Comparison of ENCODE assay signal across 9 cellular contexts in genomic region chr3:112460519-112460918, GRCh38. TPM values are rescaled to one million over a fixed set of nuclear protein-coding genes. Genes with fewer than 3 reads are reported as not detected.
DNase-seq lines count a peak whose midpoint lies in the region; ATAC-seq lines count a peak whose summit lies in the region.
"Had no signal": no experiment of that assay in that cellular context is flagged by ENCODE, and none has a peak within 500 bp of the region (broad histone marks: within the 10 kb centered on the region; RNA-seq: fewer than 3 reads in every experiment).

No MANE protein-coding gene starts in this region.

- peak overlapping the region; percentile 77 to 95 (median 89) for H3K4me3 Mint-ChIP-seq in naive B cell

- peak overlapping the region; percentile 83 to 95 (median 89) for H3K27ac Mint-ChIP-seq in naive B cell

- peaks cover 0 to 6% (median under 1%) of the 10 kb centered on the region in 7 donors for H3K9me3 Mint-ChIP-seq in naive B cell

- peak; percentile 14 for DNase-seq in naive B cell
- DNase-seq in NCI-H524 (lab: John Stamatoyannopoulos, UW): no peak
- DNase-seq in GM19238 (ENCODE audit: insufficient read length, low spot score): no peak
- DNase-seq in SIG-M5 treated with dmso at 0.1 percent for 504 hours (lab: John Stamatoyannopoulos, UW; ENCODE audit: unreplicated experiment): no peak
- DNase-seq: activated CD4-positive, alpha-beta T cell treated with anti-CD3 and anti-CD28 coated beads for 48 hours; stimulated activated CD4-positive, alpha-beta T cell treated with anti-CD3 and anti-CD28 coated beads, Interleukin-4, amount 100 ng/mL, for 1 hour had no signal

- no peaks in the 10 kb centered on the region for H3K27me3 Mint-ChIP-seq in naive B cell

- H3K4me1 Mint-ChIP-seq in naive B cell: peaks cover 62 to 94% (median 65%) of the 10 kb centered on the region in 3 donors

- H3K36me3 Mint-ChIP-seq in naive B cell: peaks cover 29 to 41% of the 10 kb centered on the region in 2 donors

- peak; percentile 47 for ATAC-seq in GM18867 (IDR thresholded peaks at IDR 0.05; ENCODE audit: unreplicated experiment)
- peak; percentile 54 for ATAC-seq in GM21528 (IDR thresholded peaks at IDR 0.05; ENCODE audit: low FRiP score, unreplicated experiment)
- peak; percentile 58 for ATAC-seq in HG03354 (IDR thresholded peaks at IDR 0.05; ENCODE audit: poor library complexity, severe bottlenecking, unreplicated experiment)
- peak; percentile 26 to 38 for ATAC-seq in naive B cell (ENCODE audit: low read depth in 2 of 2)

RNA-seq across cellular contexts. Expression of gene BTLA, which starts 38.8 kb away (rescaled TPM):
- 100 to 1,000 TPM; 109 to 194 (median 148) TPM for polyA plus RNA-seq in naive B cell (ENCODE audit: low read depth in 6 of 6)
